8 cellular contexts compared by ENCODE assay signal in the genomic region with DNA sequence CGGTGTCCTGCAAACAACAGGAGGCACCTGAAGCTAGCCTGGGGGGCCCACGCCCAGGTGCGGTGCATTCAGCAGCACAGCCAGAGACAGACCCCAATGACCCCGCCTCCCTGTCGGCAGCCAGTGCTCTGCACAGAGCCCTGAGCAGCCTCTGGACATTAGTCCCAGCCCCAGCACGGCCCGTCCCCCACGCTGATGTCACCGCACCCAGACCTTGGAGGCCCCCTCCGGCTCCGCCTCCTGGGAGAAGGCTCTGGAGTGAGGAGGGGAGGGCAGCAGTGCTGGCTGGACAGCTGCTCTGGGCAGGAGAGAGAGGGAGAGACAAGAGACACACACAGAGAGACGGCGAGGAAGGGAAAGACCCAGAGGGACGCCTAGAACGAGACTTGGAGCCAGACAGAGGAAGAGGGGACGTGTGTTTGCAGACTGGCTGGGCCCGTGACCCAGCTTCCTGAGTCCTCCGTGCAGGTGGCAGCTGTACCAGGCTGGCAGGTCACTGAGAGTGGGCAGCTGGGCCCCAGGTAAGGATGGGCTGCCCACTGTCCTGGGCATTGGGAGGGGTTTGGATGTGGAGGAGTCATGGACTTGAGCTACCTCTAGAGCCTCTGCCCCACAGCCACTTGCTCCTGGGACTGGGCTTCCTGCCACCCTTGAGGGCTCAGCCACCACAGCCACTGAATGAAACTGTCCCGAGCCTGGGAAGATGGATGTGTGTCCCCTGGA. TPM values are rescaled to one million over a fixed set of nuclear protein-coding genes. Genes with fewer than 3 reads are reported as not detected.
A peak's percentile ranks its signal among the peaks of the same experiment; 100 is the strongest.
DNase-seq lines count a peak whose midpoint lies in the region; ATAC-seq, FAIRE-seq and TF ChIP-seq lines count a peak whose summit lies in the region.

A gene (plus strand): TSS at position 278 of the 723 bp plus-strand sequence. CDS start 2,389 bp downstream, outside the sequence.

- H4K91ac ChIP-seq in trophoblast cell (ENCODE audit: low read depth, low read length): no peak within 1 kb of the TSS

- no peak within 1 kb of the TSS for H2BK5ac ChIP-seq in trophoblast cell (ENCODE audit: low read depth, low read length, poor library complexity)

- peak within 1 kb of the TSS; percentile 67 for H3K4me2 ChIP-seq in trophoblast cell (ENCODE audit: low read length)

- no peak within 1 kb of the TSS for H3K4ac ChIP-seq in trophoblast cell (ENCODE audit: low read depth, low read length)

- no peak within 1 kb of the TSS for H3K27ac Mint-ChIP-seq in activated CD4-positive, alpha-beta memory T cell treated with anti-CD3 and anti-CD28 coated beads, Interleukin-2, amount 10 ng/mL, durations not matched to agents 7 days and 5 days

- H3K9me3 ChIP-seq in cardiac muscle cell (ENCODE audit: low read depth) (no peaks in the 10 kb centered on the region), trophoblast cell (ENCODE audit: insufficient read depth, low read depth, low read length) (peaks cover 2% of the 10 kb centered on the region)

- H3K4me3 ChIP-seq in cardiac muscle cell: peak within 1 kb of the TSS; percentile 29
- no peak within 1 kb of the TSS for H3K4me3 ChIP-seq in trophoblast cell (ENCODE audit: low read depth, low read length)

- WGBS in trophoblast cell (ENCODE audit: extremely low coverage, insufficient coverage, insufficient read length): no CpG with 5 or more reads among the region's 19 CpGs

- DNase-seq in Right ventricle myocardium inferior (ENCODE audit: missing footprints) (peak; percentile 88), cardiac septum (ENCODE audit: low spot score) (no peak), cardiac muscle cell (ENCODE audit: low read depth in 1 of 2, low spot score in 1 of 2) (peak; percentile 58 to 93), trophoblast cell (peak; percentile 21 to 39), RCC 7860 (ENCODE audit: low spot score) (no peak), NCI-H1694 treated with DMSO at 0.1 percent for 48 hours (lab: John Stamatoyannopoulos, UW) (no peak)
- no peak for DNase-seq in activated CD4-positive, alpha-beta memory T cell treated with anti-CD3 and anti-CD28 coated beads, Interleukin-2, amount 10 ng/mL, durations not matched to agents 7 days and 5 days

- peak; percentile 73 for ATAC-seq in Right ventricle myocardium inferior
- no peak for ATAC-seq in GM18519 (IDR thresholded peaks at IDR 0.05; ENCODE audit: low FRiP score, unreplicated experiment)

- intact Hi-C loops in Right ventricle myocardium inferior (cut with DNase I): loop anchor here (1.0 to 5.0 kb wide), 2 partner anchors 60 to 419 kb away; no protein-coding TSS in a partner anchor
- intact Hi-C loops in cardiac septum (cut with DNase I): loop anchor here (1.0 to 5.0 kb wide), 3 partner anchors 26 to 419 kb away; no protein-coding TSS in a partner anchor

- H3K4me3 Mint-ChIP-seq in activated CD4-positive, alpha-beta memory T cell treated with anti-CD3 and anti-CD28 coated beads, Interleukin-2, amount 10 ng/mL, durations not matched to agents 7 days and 5 days: peak within 1 kb of the TSS; percentile 39

- no peak for TF ChIP-seq CTCF in cardiac muscle cell (IDR thresholded peaks at IDR 0.05; ENCODE audit: low read depth, low read length)

- no peak within 1 kb of the TSS for H3K23ac ChIP-seq in trophoblast cell (ENCODE audit: low read length)

- H3K27ac ChIP-seq in cardiac muscle cell: no peak within 1 kb of the TSS
- H3K27ac ChIP-seq in trophoblast cell (ENCODE audit: low read depth, low read length): no peak within 1 kb of the TSS

- no peak within 1 kb of the TSS for H2BK120ac ChIP-seq in trophoblast cell (ENCODE audit: insufficient read depth, low read length, poor library complexity)

- H3K9me3 Mint-ChIP-seq in activated CD4-positive, alpha-beta memory T cell treated with anti-CD3 and anti-CD28 coated beads, Interleukin-2, amount 10 ng/mL, durations not matched to agents 7 days and 5 days: no peaks in the 10 kb centered on the region

- H2AK5ac ChIP-seq in trophoblast cell (ENCODE audit: low read length): no peak within 1 kb of the TSS

- H3K79me2 ChIP-seq in trophoblast cell (ENCODE audit: control insufficient read depth, insufficient read depth, low read length, poor library complexity): no peaks in the 10 kb centered on the region

- H3K36me3 Mint-ChIP-seq in activated CD4-positive, alpha-beta memory T cell treated with anti-CD3 and anti-CD28 coated beads, Interleukin-2, amount 10 ng/mL, durations not matched to agents 7 days and 5 days (ENCODE audit: low read depth): no peaks in the 10 kb centered on the region

- H3K4me1 Mint-ChIP-seq in activated CD4-positive, alpha-beta memory T cell treated with anti-CD3 and anti-CD28 coated beads, Interleukin-2, amount 10 ng/mL, durations not matched to agents 7 days and 5 days: peaks cover 4% of the 10 kb centered on the region

- peaks cover 3% of the 10 kb centered on the region for H3K27me3 Mint-ChIP-seq in activated CD4-positive, alpha-beta memory T cell treated with anti-CD3 and anti-CD28 coated beads, Interleukin-2, amount 10 ng/mL, durations not matched to agents 7 days and 5 days

- CTCF ChIA-PET in activated CD4-positive, alpha-beta memory T cell treated with anti-CD3 and anti-CD28 coated beads, Interleukin-2, amount 10 ng/mL, durations not matched to agents 7 days and 5 days (lab: Charles Lee): interaction anchor here (0.9 to 3.5 kb wide), 20 partner anchors 9 to 491 kb away, joined by 3 to 91 read pairs (median 6); no protein-coding TSS in a partner anchor

- H3K4me1 ChIP-seq in cardiac muscle cell (ENCODE audit: low read depth): peaks cover 6% of the 10 kb centered on the region
- H3K4me1 ChIP-seq in trophoblast cell (ENCODE audit: control insufficient read depth in 1 of 2, insufficient read depth in 2 of 2, low read length in 2 of 2): peaks cover 9 to 10% of the 10 kb centered on the region in 2 experiments

- H3K18ac ChIP-seq in trophoblast cell (ENCODE audit: low read length): no peak within 1 kb of the TSS

- no peak within 1 kb of the TSS for H4K8ac ChIP-seq in trophoblast cell (ENCODE audit: low read depth, low read length)

- no peak within 1 kb of the TSS for H3K14ac ChIP-seq in trophoblast cell (ENCODE audit: low read length)

- FAIRE-seq in RCC 7860 (lab: Jason Lieb, UNC): no peak

- H3K9ac ChIP-seq in trophoblast cell (ENCODE audit: low read length): no peak within 1 kb of the TSS

- POLR2A ChIA-PET in activated CD4-positive, alpha-beta memory T cell treated with anti-CD3 and anti-CD28 coated beads, Interleukin-2, amount 10 ng/mL, durations not matched to agents 7 days and 5 days (lab: Charles Lee): no interaction called here

- H4K12ac ChIP-seq in trophoblast cell (ENCODE audit: low read depth, low read length): no peak within 1 kb of the TSS

- no peaks in the 10 kb centered on the region for H3K27me3 ChIP-seq in cardiac muscle cell
- H3K27me3 ChIP-seq in trophoblast cell (ENCODE audit: insufficient read depth, low read length): no peaks in the 10 kb centered on the region

- peak within 1 kb of the TSS; percentile 42 for H2AFZ ChIP-seq in trophoblast cell (ENCODE audit: insufficient read depth, low read length, poor library complexity)

- H3K36me3 ChIP-seq in cardiac muscle cell: no peaks in the 10 kb centered on the region
- no peaks in the 10 kb centered on the region for H3K36me3 ChIP-seq in trophoblast cell (ENCODE audit: control insufficient read depth in 1 of 2, insufficient read depth in 2 of 2, low read length in 2 of 2)

- H3K79me1 ChIP-seq in trophoblast cell (ENCODE audit: low read length): no peaks in the 10 kb centered on the region

- no peak within 1 kb of the TSS for H2BK12ac ChIP-seq in trophoblast cell (ENCODE audit: low read length)

RNA-seq across cellular contexts. Expression of the gene that starts here (rescaled TPM):
- total RNA-seq in Right ventricle myocardium inferior: 7.0 TPM
- 3.0 TPM for total RNA-seq in cardiac septum
- under 1 TPM; 0.35 to 0.50 TPM for total RNA-seq in activated CD4-positive, alpha-beta memory T cell treated with anti-CD3 and anti-CD28 coated beads, Interleukin-2, amount 10 ng/mL, durations not matched to agents 7 days and 5 days
- 1.4 and 1.6 TPM in 2 replicates for total RNA-seq in cardiac muscle cell
- 0.25 and 0.48 TPM in 2 replicates for polyA plus RNA-seq in cardiac muscle cell
- polyA plus RNA-seq in trophoblast cell (2013): 1.7 TPM in 2 replicates

Comparison
In these comparisons a context has a peak if more than half of its experiments do, and no peak if none do; other contexts are left out.
1. DNase-seq: peak in Right ventricle myocardium inferior (single experiment), cardiac muscle cell (2 of 2) and trophoblast cell (2 of 2); none in cardiac septum (single experiment), activated CD4-positive, alpha-beta memory T cell treated with anti-CD3 and anti-CD28 coated beads, Interleukin-2, amount 10 ng/mL, durations not matched to agents 7 days and 5 days (single experiment), RCC 7860 (single experiment) and NCI-H1694 treated with DMSO at 0.1 percent for 48 hours (single experiment).